Comparison of ENCODE assay signal across 10 cellular contexts in genomic region chr3:37418357-37418756, GRCh38. TPM values are rescaled to one million over a fixed set of nuclear protein-coding genes. Genes with fewer than 3 reads are reported as not detected.
"Had no signal": no experiment of that assay in that cellular context is flagged by ENCODE, and none has a peak within 500 bp of the region (broad histone marks: within the 10 kb centered on the region; RNA-seq: fewer than 3 reads in every experiment).

No MANE protein-coding gene starts in this region.

- H3K9ac ChIP-seq: KMS-11 had no signal

- H3K27ac ChIP-seq: HL-60, KMS-11 had no signal

- H3K27me3 Mint-ChIP-seq: IgD-negative memory B cell had no signal

- FAIRE-seq: HepG2, HTR-8/SVneo had no signal

- H3K4me1 Mint-ChIP-seq: IgD-negative memory B cell had no signal

- H3K27ac Mint-ChIP-seq: IgD-negative memory B cell had no signal

- ATAC-seq: HepG2 had no signal

- H3K4me2 ChIP-seq: KMS-11 had no signal

- DNase-seq: IMR-90, KBM-7, KG1 had no signal

RNA-seq across cellular contexts. Expression of gene ITGA9, which starts 33.6 kb away (rescaled TPM):
- total RNA-seq: HT-29, HT1080 had no signal
- polyA plus RNA-seq: IgD-negative memory B cell, IMR-90 had no signal
